In genomic region chr20:22335210-22335609, GRCh38 we compare ENCODE assay signal across 29 cellular contexts.
A peak's percentile ranks its signal among the peaks of the same experiment; 100 is the strongest.
DNase-seq lines count a peak whose midpoint lies in the region; ATAC-seq, FAIRE-seq and TF ChIP-seq lines count a peak whose summit lies in the region.
"Had no signal": no experiment of that assay in that cellular context is flagged by ENCODE, and none has a peak within 500 bp of the region (broad histone marks: within the 10 kb centered on the region; RNA-seq: fewer than 3 reads in every experiment).

No MANE protein-coding gene starts in this region.

- intact Hi-C loops in HepG2 (cut with micrococcal nuclease; ENCODE audit: unreplicated experiment) = no loop called here
- intact Hi-C loops in right lobe of liver (cut with DNase I) = loop anchor here in 1 of 2 donors (5.0 kb wide), 1 partner anchor 347 kb away; no protein-coding TSS in a partner anchor

- H3K36me3 ChIP-seq in HepG2 (replicated peaks in 1 of 2; ENCODE audit: control insufficient read depth in 1 of 2, insufficient read depth in 2 of 2, low read length in 2 of 2) = no peaks in the 10 kb centered on the region
- no peaks in the 10 kb centered on the region for H3K36me3 ChIP-seq in right lobe of liver
- H3K36me3 ChIP-seq: BE2C; BLaER1; BLaER1 treated with 17β-estradiol and CSF1 and Interleukin-3, amounts not matched to agents 10 nM and 100 nM had no signal

- no peaks in the 10 kb centered on the region for H3K79me2 ChIP-seq in HepG2 (ENCODE audit: insufficient read depth, low read length)

- TF ChIP-seq EP300 in HepG2 (IDR thresholded peaks at IDR 0.05; ENCODE audit: low read depth in 2 of 2, low read length in 2 of 2) (no peak), HepG2 (CRISPR knock-in tag; IDR thresholded peaks at IDR 0.05; ENCODE audit: borderline replicate concordance) (no peak)

- no peak for ATAC-seq in HepG2
- ATAC-seq in right lobe of liver = no peak
- ATAC-seq: CD8-positive, alpha-beta T cell had no signal

- no peaks in the 10 kb centered on the region for H4K20me1 ChIP-seq in HepG2 (ENCODE audit: insufficient read depth, low read length)
- H4K20me1 ChIP-seq: BLaER1; BLaER1 treated with 17β-estradiol and CSF1 and Interleukin-3, amounts not matched to agents 10 nM and 100 nM had no signal

- H3K4me2 ChIP-seq in HepG2 (ENCODE audit: low read depth, low read length) = no peak overlapping the region
- H3K4me2 ChIP-seq: A549, BLaER1 had no signal

- H3K9ac ChIP-seq in HepG2 (ENCODE audit: insufficient read depth, low read depth, low read length) = no peak overlapping the region
- H3K9ac ChIP-seq: BLaER1 had no signal

- no peak for TF ChIP-seq CTCF in HepG2 (CRISPR knock-in tag; IDR thresholded peaks at IDR 0.05)
- no peak for TF ChIP-seq CTCF in right lobe of liver (IDR thresholded peaks at IDR 0.05)

- TF ChIP-seq RAD21 in HepG2 (CRISPR knock-in tag; IDR thresholded peaks at IDR 0.05) = no peak

- H3K9me3 ChIP-seq in HepG2 (ENCODE audit: low read length) = no peaks in the 10 kb centered on the region
- H3K9me3 ChIP-seq in right lobe of liver = no peaks in the 10 kb centered on the region
- H3K9me3 ChIP-seq: A549; BE2C; BLaER1; BLaER1 treated with 17β-estradiol and CSF1 and Interleukin-3, amounts not matched to agents 10 nM and 100 nM; Caco-2 had no signal

- H3K27ac ChIP-seq in HepG2 (ENCODE audit: extremely low read length, insufficient read depth, low read length) = no peak overlapping the region
- H3K27ac ChIP-seq in right lobe of liver = no peak overlapping the region
- H3K27ac ChIP-seq: 22Rv1; A549; BLaER1; BLaER1 treated with 17β-estradiol and CSF1 and Interleukin-3, amounts not matched to agents 10 nM and 100 nM; C4-2B had no signal

- H3K27me3 ChIP-seq in HepG2 (ENCODE audit: control insufficient read depth in 1 of 2, insufficient read depth in 2 of 2, low read length in 2 of 2) (peaks cover 4 to 29% of the 10 kb centered on the region in 2 experiments; a peak in 3 of 5 replicates), right lobe of liver (no peaks in the 10 kb centered on the region)
- H3K27me3 ChIP-seq: BE2C; BLaER1; BLaER1 treated with 17β-estradiol and CSF1 and Interleukin-3, amounts not matched to agents 10 nM and 100 nM had no signal

- in situ Hi-C loops in HepG2 (cut with HindIII; ENCODE audit: extremely low pct_ligation_motif_present, low pct_unique_long_range_greater_than_20kb) = loop anchor here (5.0 to 25.0 kb wide), 6 partner anchors 117 to 1007 kb away; no protein-coding TSS in a partner anchor

- no peak for TF ChIP-seq POLR2A in HepG2 (IDR thresholded peaks at IDR 0.05; ENCODE audit: insufficient read depth in 1 of 2, low read depth in 2 of 2, low read length in 2 of 2)
- no peak for TF ChIP-seq POLR2A in right lobe of liver (IDR thresholded peaks at IDR 0.05)

- CTCF ChIA-PET in HepG2 (lab: Yijun Ruan, JAX; ENCODE audit: low intra/inter-chr PET ratio, low total read pairs) = interaction anchor here (2.8 to 9.0 kb wide), 2 partner anchors 251 to 348 kb away, joined by 20 to 231 read pairs; no protein-coding TSS in a partner anchor

- POLR2A ChIA-PET in HepG2 (lab: Yijun Ruan, JAX) = no interaction called here

- H3K4me3 ChIP-seq in HepG2 (replicated peaks in 1 of 3; ENCODE audit: insufficient read depth in 1 of 3, low read depth in 2 of 3, low read length in 3 of 3) = no peak overlapping the region
- H3K4me3 ChIP-seq in right lobe of liver = no peak overlapping the region
- H3K4me3 ChIP-seq: A549; BLaER1; BLaER1 treated with 17β-estradiol and CSF1 and Interleukin-3, amounts not matched to agents 10 nM and 100 nM had no signal

- WGBS in HepG2 (ENCODE audit: low lambda C conversion rate) = 4% methylated on average over 4 of the region's 4 CpGs
- 53% methylated on average over 3 of the region's 4 CpGs for WGBS in right lobe of liver (ENCODE audit: insufficient coverage, low coverage, low lambda C conversion rate, missing lambda C conversion rate)

- H3K4me1 ChIP-seq in HepG2 (ENCODE audit: insufficient read depth, low read length) (peaks cover 5% of the 10 kb centered on the region; the same call in 1 of the 2 replicates), right lobe of liver (no peaks in the 10 kb centered on the region)
- H3K4me1 ChIP-seq: BE2C, Caco-2 had no signal

- no TSS peak for BruUV-seq in HepG2 (replicated peaks; lab: Mats Ljungman, UMichigan)

- no peak overlapping the region for H2AFZ ChIP-seq in HepG2 (ENCODE audit: low read length)

- no peak for FAIRE-seq in HepG2 (lab: Jason Lieb, UNC)
- FAIRE-seq: A204.1, D721Med had no signal

- no peak for DNase-seq in HepG2 (ENCODE audit: low spot score)
- no peak for DNase-seq in right lobe of liver
- DNase-seq: 8988T; ACHN; AML-193; BE2C; C1 segment of cervical spinal cord; Caco-2; Calu3; CD4-positive, alpha-beta memory T cell; CD4-positive, alpha-beta T cell; CD4-positive, CD25-positive, alpha-beta regulatory T cell; CD8-positive, alpha-beta memory T cell; CD8-positive, alpha-beta T cell; COR-L47; DMS 273 treated with DMSO at 0.1 percent for 48 hours; DMS153; DMS53; DMS79; DMS79 treated with DMSO at 0.1 percent for 48 hours; DND-41; EL had no signal

TF ChIP-seq in HepG2, 621 proteins besides CTCF, POLR2A, EP300 and RAD21:
- TF ChIP-seq ZNF468 (CRISPR knock-in tag; IDR thresholded peaks at IDR 0.05) (no peak), MNT (IDR thresholded peaks at IDR 0.05) (peak; percentile 96)
